Comparison of ENCODE assay signal across 21 cellular contexts in genomic region chr10:128716181-128716580, GRCh38.
DNase-seq lines count a peak whose midpoint lies in the region; ATAC-seq, FAIRE-seq and TF ChIP-seq lines count a peak whose summit lies in the region.
"Had no signal": no experiment of that assay in that cellular context is flagged by ENCODE, and none has a peak within 500 bp of the region (broad histone marks: within the 10 kb centered on the region; RNA-seq: fewer than 3 reads in every experiment).

No MANE protein-coding gene starts in this region.

- TF ChIP-seq CTCF in HepG2 (CRISPR knock-in tag; IDR thresholded peaks at IDR 0.05) = no peak
- no peak for TF ChIP-seq CTCF in right lobe of liver (IDR thresholded peaks at IDR 0.05)

- no peak overlapping the region for H2AFZ ChIP-seq in HepG2 (ENCODE audit: low read length)

- BruUV-seq in HepG2 (replicated peaks; lab: Mats Ljungman, UMichigan) = no TSS peak

- intact Hi-C loops in HepG2 (cut with micrococcal nuclease; ENCODE audit: unreplicated experiment) (no loop called here), right lobe of liver (cut with DNase I) (no loop called here)

- H3K9ac ChIP-seq in HepG2 (ENCODE audit: insufficient read depth, low read depth, low read length) = no peak overlapping the region
- H3K9ac ChIP-seq: BLaER1 treated with 17β-estradiol and CSF1 and Interleukin-3, amounts not matched to agents 10 nM and 100 nM had no signal

- H3K4me1 ChIP-seq in HepG2 (ENCODE audit: insufficient read depth, low read length) (no peaks in the 10 kb centered on the region), right lobe of liver (no peaks in the 10 kb centered on the region)
- H3K4me1 ChIP-seq: A549, Caco-2 had no signal

- POLR2A ChIA-PET in HepG2 (lab: Yijun Ruan, JAX) = no interaction called here

- H3K27me3 ChIP-seq in HepG2 (ENCODE audit: control insufficient read depth in 1 of 2, insufficient read depth in 2 of 2, low read length in 2 of 2) (peaks cover 4 to 36% of the 10 kb centered on the region in 2 experiments; a peak in 4 of 5 replicates), right lobe of liver (no peaks in the 10 kb centered on the region)
- H3K27me3 ChIP-seq: BLaER1 treated with 17β-estradiol and CSF1 and Interleukin-3, amounts not matched to agents 10 nM and 100 nM had no signal

- FAIRE-seq in HepG2 (lab: Jason Lieb, UNC) = no peak
- FAIRE-seq: A549, D721Med, G401.6, GM12891 had no signal

- TF ChIP-seq EP300 in HepG2 (IDR thresholded peaks at IDR 0.05; ENCODE audit: low read depth in 2 of 2, low read length in 2 of 2) (no peak), HepG2 (CRISPR knock-in tag; IDR thresholded peaks at IDR 0.05; ENCODE audit: borderline replicate concordance) (no peak)

- TF ChIP-seq RAD21 in HepG2 (CRISPR knock-in tag; IDR thresholded peaks at IDR 0.05) = no peak

- no peak for ATAC-seq in HepG2
- no peak for ATAC-seq in right lobe of liver
- no peak for ATAC-seq in HG03460 (IDR thresholded peaks at IDR 0.05; ENCODE audit: unreplicated experiment)
- ATAC-seq in HG02840 (IDR thresholded peaks at IDR 0.05; ENCODE audit: low FRiP score, unreplicated experiment) = no peak
- ATAC-seq: A549; CD8-positive, alpha-beta T cell had no signal

- H3K9me3 ChIP-seq in HepG2 (ENCODE audit: low read length) (no peaks in the 10 kb centered on the region), right lobe of liver (no peaks in the 10 kb centered on the region)
- H3K9me3 ChIP-seq: A549; BLaER1 treated with 17β-estradiol and CSF1 and Interleukin-3, amounts not matched to agents 10 nM and 100 nM; Caco-2 had no signal

- in situ Hi-C loops in HepG2 (cut with HindIII; ENCODE audit: extremely low pct_ligation_motif_present, low pct_unique_long_range_greater_than_20kb) = no loop called here

- H3K27ac ChIP-seq in HepG2 (ENCODE audit: extremely low read length, insufficient read depth, low read length) (no peak overlapping the region), right lobe of liver (no peak overlapping the region)
- H3K27ac ChIP-seq: 22Rv1; A549; BLaER1 treated with 17β-estradiol and CSF1 and Interleukin-3, amounts not matched to agents 10 nM and 100 nM; C4-2B had no signal

- DNase-seq in HepG2 (ENCODE audit: low spot score) (no peak), right lobe of liver (no peak), ecto neural progenitor cell (ENCODE audit: low spot score) (peak; percentile 29), islet precursor cell (peak; percentile 38), iPS-NIHi7 (ENCODE audit: extremely low spot score) (no peak)
- DNase-seq: AML-193; Caco-2; Calu3; CD4-positive, alpha-beta T cell; CD8-positive, alpha-beta T cell; DMS79 treated with DMSO at 0.1 percent for 48 hours; GF-D8 had no signal

- no peak overlapping the region for H3K4me2 ChIP-seq in HepG2 (ENCODE audit: low read depth, low read length)
- H3K4me2 ChIP-seq: A549; BLaER1 treated with 17β-estradiol and CSF1 and Interleukin-3, amounts not matched to agents 10 nM and 100 nM had no signal

- 55% methylated on average over 9 of the region's 9 CpGs for WGBS in HepG2 (ENCODE audit: low lambda C conversion rate)
- WGBS in right lobe of liver (ENCODE audit: insufficient coverage, low coverage, low lambda C conversion rate, missing lambda C conversion rate) = 0% methylated on average over 1 of the region's 9 CpGs

- TF ChIP-seq POLR2A in HepG2 (IDR thresholded peaks at IDR 0.05; ENCODE audit: insufficient read depth in 1 of 2, low read depth in 2 of 2, low read length in 2 of 2) = no peak
- no peak for TF ChIP-seq POLR2A in right lobe of liver (IDR thresholded peaks at IDR 0.05)

- CTCF ChIA-PET in HepG2 (lab: Yijun Ruan, JAX; ENCODE audit: low intra/inter-chr PET ratio, low total read pairs) = no interaction called here

- no peaks in the 10 kb centered on the region for H3K36me3 ChIP-seq in HepG2 (replicated peaks in 1 of 2; ENCODE audit: control insufficient read depth in 1 of 2, insufficient read depth in 2 of 2, low read length in 2 of 2)
- no peaks in the 10 kb centered on the region for H3K36me3 ChIP-seq in right lobe of liver
- H3K36me3 ChIP-seq: BLaER1 treated with 17β-estradiol and CSF1 and Interleukin-3, amounts not matched to agents 10 nM and 100 nM had no signal

- H4K20me1 ChIP-seq in HepG2 (ENCODE audit: insufficient read depth, low read length) = no peaks in the 10 kb centered on the region
- H4K20me1 ChIP-seq: BLaER1 treated with 17β-estradiol and CSF1 and Interleukin-3, amounts not matched to agents 10 nM and 100 nM had no signal

- H3K79me2 ChIP-seq in HepG2 (ENCODE audit: insufficient read depth, low read length) = no peaks in the 10 kb centered on the region

- no peak overlapping the region for H3K4me3 ChIP-seq in HepG2 (replicated peaks in 1 of 3; ENCODE audit: insufficient read depth in 1 of 3, low read depth in 2 of 3, low read length in 3 of 3)
- no peak overlapping the region for H3K4me3 ChIP-seq in right lobe of liver
- H3K4me3 ChIP-seq: A549; BLaER1 treated with 17β-estradiol and CSF1 and Interleukin-3, amounts not matched to agents 10 nM and 100 nM had no signal

TF ChIP-seq in HepG2, 621 proteins besides CTCF, POLR2A, EP300 and RAD21:
- TF ChIP-seq FLYWCH1 (CRISPR knock-in tag; IDR thresholded peaks at IDR 0.05) (no peak), ZKSCAN1 (IDR thresholded peaks at IDR 0.05; ENCODE audit: low read length) (peak; percentile 24; the same call in 1 of the 2 replicates)

Comparison
In these comparisons a context has a peak if more than half of its experiments do, and no peak if none do; other contexts are left out.
1. DNase-seq: peak in ecto neural progenitor cell (single experiment) and islet precursor cell (single experiment); none in HepG2 (single experiment), right lobe of liver (0 of 3) and iPS-NIHi7 (single experiment).